In genomic region chr20:23711778-23712177, GRCh38 we compare ENCODE assay signal across 1 cellular context.
A peak's percentile ranks its signal among the peaks of the same experiment; 100 is the strongest.
TF ChIP-seq lines count a peak whose summit lies in the region.
"Not testable (repeated sequence)": the region's sequence is repeated elsewhere in the genome, so short reads cannot be mapped to it uniquely, and the experiment has no call there.

No MANE protein-coding gene starts in this region.

TF ChIP-seq in HepG2, 621 proteins besides CTCF, POLR2A, EP300 and RAD21 (continued from another document):
- peak; percentile 76; the same call in 1 of the 2 replicates for TF ChIP-seq ATM (IDR thresholded peaks at IDR 0.05; ENCODE audit: borderline replicate concordance)
- 0 out of 2 replicates have a peak, but pooled peaks have one; percentile 2 for TF ChIP-seq RAD51 (IDR thresholded peaks at IDR 0.05; ENCODE audit: borderline replicate concordance)
- 0 out of 2 replicates have a peak, but pooled peaks have one; percentile 27 for TF ChIP-seq ATF7 (IDR thresholded peaks at IDR 0.05)
- not testable (repeated sequence) for TF ChIP-seq ATF7, LCORL (CRISPR knock-in tag; IDR thresholded peaks at IDR 0.05)
- TF ChIP-seq, protein P1, sequence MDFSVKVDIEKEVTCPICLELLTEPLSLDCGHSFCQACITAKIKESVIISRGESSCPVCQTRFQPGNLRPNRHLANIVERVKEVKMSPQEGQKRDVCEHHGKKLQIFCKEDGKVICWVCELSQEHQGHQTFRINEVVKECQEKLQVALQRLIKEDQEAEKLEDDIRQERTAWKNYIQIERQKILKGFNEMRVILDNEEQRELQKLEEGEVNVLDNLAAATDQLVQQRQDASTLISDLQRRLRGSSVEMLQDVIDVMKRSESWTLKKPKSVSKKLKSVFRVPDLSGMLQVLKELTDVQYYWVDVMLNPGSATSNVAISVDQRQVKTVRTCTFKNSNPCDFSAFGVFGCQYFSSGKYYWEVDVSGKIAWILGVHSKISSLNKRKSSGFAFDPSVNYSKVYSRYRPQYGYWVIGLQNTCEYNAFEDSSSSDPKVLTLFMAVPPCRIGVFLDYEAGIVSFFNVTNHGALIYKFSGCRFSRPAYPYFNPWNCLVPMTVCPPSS (IDR thresholded peaks at IDR 0.05) = peak; percentile 73; the same call in 1 of the 2 replicates
- 0 out of 2 replicates have a peak, but pooled peaks have one; percentile 43 for TF ChIP-seq LCORL (IDR thresholded peaks at IDR 0.05)
- peak; percentile 80; the same call in 1 of the 2 replicates for TF ChIP-seq IKZF1 (IDR thresholded peaks at IDR 0.05)
- TF ChIP-seq FOXK2 (IDR thresholded peaks at IDR 0.05) = peak; percentile 31; the same call in 1 of the 2 replicates
TF ChIP-seq in HepG2: peak in this region for 12; not testable (repeated sequence) for 609.
